16 cellular contexts compared by ENCODE assay signal in the genomic region with DNA sequence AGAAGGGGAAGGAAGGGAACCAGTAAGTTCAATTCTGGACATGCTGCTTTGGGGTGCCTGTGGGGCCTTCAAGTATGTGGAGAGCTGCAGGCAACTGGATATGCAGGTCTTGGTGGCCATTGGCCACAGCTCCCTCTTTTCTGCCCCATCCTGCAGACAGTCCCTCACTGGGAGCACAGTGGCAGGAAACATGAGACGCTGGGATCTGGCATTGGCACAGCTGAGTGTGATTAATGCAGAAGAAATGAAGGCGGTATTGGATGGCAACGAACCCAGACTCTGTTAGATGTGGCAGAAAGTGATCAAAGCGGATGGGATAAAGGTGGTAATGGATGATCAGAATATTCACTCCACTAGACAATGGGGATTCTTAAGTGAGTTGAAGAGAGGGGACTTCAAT.
DNase-seq lines count a peak whose midpoint lies in the region; ATAC-seq and TF ChIP-seq lines count a peak whose summit lies in the region.
"Had no signal": no experiment of that assay in that cellular context is flagged by ENCODE, and none has a peak within 500 bp of the region (broad histone marks: within the 10 kb centered on the region; RNA-seq: fewer than 3 reads in every experiment).

No MANE protein-coding gene starts in this region.

- no peak for TF ChIP-seq CTCF in RWPE2 (IDR thresholded peaks at IDR 0.05; ENCODE audit: poor library complexity, severe bottlenecking)

- H3K4me3 ChIP-seq in RWPE2 (ENCODE audit: severe bottlenecking), result no peak overlapping the region
- H3K4me3 ChIP-seq: gastroesophageal sphincter, Peyer's patch, transverse colon had no signal

- H3K4me1 ChIP-seq in RWPE2 (ENCODE audit: insufficient read depth, poor library complexity, severe bottlenecking), result peaks cover 8% of the 10 kb centered on the region

- H3K27ac Mint-ChIP-seq in stimulated activated effector memory CD8-positive, alpha-beta T cell treated with anti-CD3 and anti-CD28 coated beads, Interleukin-12 subunit alpha, Interleukin-12 subunit beta, amount 100 ng/mL, for 72 hours, result no peak overlapping the region
- H3K27ac Mint-ChIP-seq: activated CD8-positive, alpha-beta T cell treated with anti-CD3 and anti-CD28 coated beads for 36 hours; activated T-helper 1 cell treated with anti-CD3 and anti-CD28 coated beads, Interleukin-12 subunit alpha, Interleukin-12 subunit beta, Interleukin-2, Interleukin-4 antibody, amounts not matched to agents 30 ng/mL and 10 ng/mL and 1 ng/mL, durations not matched to agents 14 hours and 24 hours and 36 hours; mesothelial cell of epicardium had no signal

- H3K4me1 Mint-ChIP-seq in stimulated activated effector memory CD8-positive, alpha-beta T cell treated with anti-CD3 and anti-CD28 coated beads, Interleukin-12 subunit alpha, Interleukin-12 subunit beta, amount 100 ng/mL, for 72 hours, result peaks cover 15% of the 10 kb centered on the region

- DNase-seq in 8988T (peak; percentile 78), GM03348 (ENCODE audit: low spot score) (peak; percentile 56), RWPE2 (ENCODE audit: low spot score) (no peak), iPS-NIHi11 (ENCODE audit: low spot score) (peak; percentile 46), KBM-7 (no peak)
- DNase-seq in stimulated activated effector memory CD8-positive, alpha-beta T cell treated with anti-CD3 and anti-CD28 coated beads, Interleukin-12 subunit alpha, Interleukin-12 subunit beta, amount 100 ng/mL, for 72 hours (ENCODE audit: low spot score in 2 of 2), result no peak
- DNase-seq: activated CD8-positive, alpha-beta T cell treated with anti-CD3 and anti-CD28 coated beads for 36 hours; DMS153; transverse colon had no signal

- in situ Hi-C loops in KBM-7 (cut with MboI; ENCODE audit: low pct_unique_long_range_greater_than_20kb, low sequenced_read_pairs), result no loop called here

- H3K4me3 Mint-ChIP-seq in stimulated activated effector memory CD8-positive, alpha-beta T cell treated with anti-CD3 and anti-CD28 coated beads, Interleukin-12 subunit alpha, Interleukin-12 subunit beta, amount 100 ng/mL, for 72 hours, result no peak overlapping the region
- H3K4me3 Mint-ChIP-seq: activated CD8-positive, alpha-beta T cell treated with anti-CD3 and anti-CD28 coated beads for 36 hours; activated T-helper 1 cell treated with anti-CD3 and anti-CD28 coated beads, Interleukin-12 subunit alpha, Interleukin-12 subunit beta, Interleukin-2, Interleukin-4 antibody, amounts not matched to agents 30 ng/mL and 10 ng/mL and 1 ng/mL, durations not matched to agents 14 hours and 24 hours and 36 hours; mesothelial cell of epicardium had no signal

- H3K9me3 ChIP-seq in RWPE2 (ENCODE audit: severe bottlenecking), result no peaks in the 10 kb centered on the region
- H3K9me3 ChIP-seq: gastroesophageal sphincter, Peyer's patch, transverse colon had no signal

- no peaks in the 10 kb centered on the region for H3K36me3 ChIP-seq in RWPE2 (ENCODE audit: low read depth)
- H3K36me3 ChIP-seq: gastroesophageal sphincter, Peyer's patch, transverse colon had no signal

- ATAC-seq in RWPE2 (ENCODE audit: low read depth) (peak; percentile 83; the same call in 2 of the 3 replicates), GM18909 (IDR thresholded peaks at IDR 0.05; ENCODE audit: poor library complexity, unreplicated experiment) (no peak), GM18858 (IDR thresholded peaks at IDR 0.05; ENCODE audit: unreplicated experiment) (no peak)
- ATAC-seq in stimulated activated effector memory CD8-positive, alpha-beta T cell treated with anti-CD3 and anti-CD28 coated beads, Interleukin-12 subunit alpha, Interleukin-12 subunit beta, amount 100 ng/mL, for 72 hours, result no peak
- ATAC-seq: activated CD8-positive, alpha-beta T cell treated with anti-CD3 and anti-CD28 coated beads for 36 hours; gastroesophageal sphincter had no signal

- H3K27ac ChIP-seq in RWPE2 (ENCODE audit: poor library complexity, severe bottlenecking), result no peak overlapping the region
- H3K27ac ChIP-seq: gastroesophageal sphincter, Peyer's patch, transverse colon, VCaP had no signal

- H3K27me3 ChIP-seq in RWPE2 (ENCODE audit: insufficient read depth, poor library complexity, severe bottlenecking), result no peaks in the 10 kb centered on the region
- H3K27me3 ChIP-seq: gastroesophageal sphincter, Peyer's patch, transverse colon had no signal

- no peaks in the 10 kb centered on the region for H3K36me3 Mint-ChIP-seq in stimulated activated effector memory CD8-positive, alpha-beta T cell treated with anti-CD3 and anti-CD28 coated beads, Interleukin-12 subunit alpha, Interleukin-12 subunit beta, amount 100 ng/mL, for 72 hours
- H3K36me3 Mint-ChIP-seq: mesothelial cell of epicardium had no signal

- no peaks in the 10 kb centered on the region for H3K9me3 Mint-ChIP-seq in stimulated activated effector memory CD8-positive, alpha-beta T cell treated with anti-CD3 and anti-CD28 coated beads, Interleukin-12 subunit alpha, Interleukin-12 subunit beta, amount 100 ng/mL, for 72 hours
- H3K9me3 Mint-ChIP-seq: activated CD8-positive, alpha-beta T cell treated with anti-CD3 and anti-CD28 coated beads for 36 hours; activated T-helper 1 cell treated with anti-CD3 and anti-CD28 coated beads, Interleukin-12 subunit alpha, Interleukin-12 subunit beta, Interleukin-2, Interleukin-4 antibody, amounts not matched to agents 30 ng/mL and 10 ng/mL and 1 ng/mL, durations not matched to agents 14 hours and 24 hours and 36 hours; mesothelial cell of epicardium had no signal

Comparison
In these comparisons a context has a peak if more than half of its experiments do, and no peak if none do; other contexts are left out.
1. DNase-seq: peak in 8988T (single experiment), GM03348 (single experiment) and iPS-NIHi11 (single experiment); none in RWPE2 (single experiment), KBM-7 (single experiment) and stimulated activated effector memory CD8-positive, alpha-beta T cell treated with anti-CD3 and anti-CD28 coated beads, Interleukin-12 subunit alpha, Interleukin-12 subunit beta, amount 100 ng/mL, for 72 hours (0 of 2).